In genomic region chr13:39036212-39036611, GRCh38 we compare ENCODE assay signal across 8 cellular contexts. TPM values are rescaled to one million over a fixed set of nuclear protein-coding genes. Genes with fewer than 3 reads are reported as not detected.
DNase-seq lines count a peak whose midpoint lies in the region; ATAC-seq, FAIRE-seq and TF ChIP-seq lines count a peak whose summit lies in the region.

No MANE protein-coding gene starts in this region.

- H3K27ac ChIP-seq in right atrium auricular region (no peak overlapping the region), pancreas (no peak overlapping the region)

- no peak for ATAC-seq in Right ventricle myocardium superior (ENCODE audit: poor library complexity)
- no peak for ATAC-seq in pancreas
- no peak for ATAC-seq in GM21390 (IDR thresholded peaks at IDR 0.05; ENCODE audit: unreplicated experiment)
- ATAC-seq in GM19467 (IDR thresholded peaks at IDR 0.05; ENCODE audit: unreplicated experiment): no peak

- H3K9me3 ChIP-seq in right atrium auricular region: no peaks in the 10 kb centered on the region
- no peaks in the 10 kb centered on the region for H3K9me3 ChIP-seq in pancreas

- TF ChIP-seq CTCF in right atrium auricular region (IDR thresholded peaks at IDR 0.05) (no peak), epithelial cell of proximal tubule (conservative IDR thresholded peaks at IDR 0.05; ENCODE audit: low read depth, low read length) (no peak), pancreas (IDR thresholded peaks at IDR 0.05) (no peak)

- in situ Hi-C loops in SK-MEL-5 (cut with HindIII; ENCODE audit: low pct_unique_long_range_greater_than_20kb, low sequenced_read_pairs): no loop called here

- no peaks in the 10 kb centered on the region for H3K36me3 ChIP-seq in right atrium auricular region
- H3K36me3 ChIP-seq in pancreas: no peaks in the 10 kb centered on the region

- H3K4me1 ChIP-seq in right atrium auricular region (peaks cover 0 to 40% of the 10 kb centered on the region in 2 donors), pancreas (peaks cover 0 to 24% (median 8%) of the 10 kb centered on the region in 3 donors)

- peak; percentile 37 for FAIRE-seq in pancreas (lab: Jason Lieb, UNC)

- DNase-seq in right atrium auricular region (ENCODE audit: low spot score) (no peak), Right ventricle myocardium superior (no peak), SK-MEL-5 (ENCODE audit: low read depth, low spot score) (peak; percentile 17), epithelial cell of proximal tubule (ENCODE audit: low read depth) (no peak), pancreas (no peak), superior temporal gyrus (ENCODE audit: extremely low spot score) (no peak)

- H3K27me3 ChIP-seq in right atrium auricular region (no peaks in the 10 kb centered on the region), pancreas (no peaks in the 10 kb centered on the region)

- 0 to 1% methylated on average over 9 of the region's 9 CpGs for WGBS in pancreas, 2 donors

- H3K4me3 ChIP-seq in right atrium auricular region (peak overlapping the region; percentile 91 to 94), epithelial cell of proximal tubule (ENCODE audit: low read depth, low read length) (peak overlapping the region; percentile 78), pancreas (peak overlapping the region; percentile 15 to 78 (median 66))

- intact Hi-C loops in Right ventricle myocardium superior (cut with DNase I) (no loop called here), pancreas (cut with DNase I) (no loop called here)

RNA-seq across cellular contexts. Expression of gene PROSER1, which starts 1.7 kb away (rescaled TPM):
- 1 to 10 TPM; 7.8 to 8.9 TPM for total RNA-seq in right atrium auricular region
- 13.2 TPM for total RNA-seq in Right ventricle myocardium superior
- total RNA-seq in SK-MEL-5 (2014; rRNA removed; shearing (Covaris generic)): 9.0 and 9.6 TPM in 2 replicates
- polyA plus RNA-seq in SK-MEL-5 (2015; cell fraction: cytosol; rRNA removed): 16.6 and 24.9 TPM in 2 replicates
- polyA plus RNA-seq in SK-MEL-5 (2015; cell fraction: nucleus; rRNA removed): 95.5 and 107 TPM in 2 replicates
- total RNA-seq in epithelial cell of proximal tubule: 13.5 and 24.6 TPM in 2 replicates
- total RNA-seq in pancreas: 10 to 100 TPM; 13.3 to 21.6 (median 20.2) TPM
- 10 to 100 TPM; 10.9 to 13.4 TPM for polyA plus RNA-seq in pancreas

RNA-seq across cellular contexts. Expression of gene NHLRC3, which starts 2.0 kb away (rescaled TPM):
- total RNA-seq in right atrium auricular region (1 to 10 TPM; 5.1 to 8.6 TPM), Right ventricle myocardium superior (10.4 TPM), epithelial cell of proximal tubule (6.6 and 7.9 TPM in 2 replicates), pancreas (10 to 100 TPM in 3 of 6 donors, 1 to 10 TPM in 3; 6.9 to 13.9 (median 10.0) TPM)
- total RNA-seq in SK-MEL-5 (2014; rRNA removed; shearing (Covaris generic)): 24.2 and 26.1 TPM in 2 replicates
- polyA plus RNA-seq in SK-MEL-5 (2015; cell fraction: cytosol; rRNA removed): 14.7 and 15.4 TPM in 2 replicates
- polyA plus RNA-seq in SK-MEL-5 (2015; cell fraction: nucleus; rRNA removed): 88.9 and 104 TPM in 2 replicates
- 10 to 100 TPM in 1 of 2 donors, 1 to 10 TPM in 1; 7.3 to 15.2 TPM for polyA plus RNA-seq in pancreas

RNA-seq across cellular contexts. Expression of gene STOML3, which starts 45.6 kb away (rescaled TPM):
- total RNA-seq in right atrium auricular region (not detected), Right ventricle myocardium superior (not detected), epithelial cell of proximal tubule (not detected in 2 replicates), pancreas (not detected)
- 0.13 TPM in 1 of 2 replicates, not detected in the other for total RNA-seq in SK-MEL-5 (2014; rRNA removed; shearing (Covaris generic))
- polyA plus RNA-seq in SK-MEL-5 (2015; cell fraction: cytosol; rRNA removed): 0.06 TPM in 2 replicates
- polyA plus RNA-seq in SK-MEL-5 (2015; cell fraction: nucleus; rRNA removed): not detected in 2 replicates
- polyA plus RNA-seq in pancreas: under 1 TPM in 1 of 2 donors, not detected in 1; 0.07 TPM
